In the genomic region with DNA sequence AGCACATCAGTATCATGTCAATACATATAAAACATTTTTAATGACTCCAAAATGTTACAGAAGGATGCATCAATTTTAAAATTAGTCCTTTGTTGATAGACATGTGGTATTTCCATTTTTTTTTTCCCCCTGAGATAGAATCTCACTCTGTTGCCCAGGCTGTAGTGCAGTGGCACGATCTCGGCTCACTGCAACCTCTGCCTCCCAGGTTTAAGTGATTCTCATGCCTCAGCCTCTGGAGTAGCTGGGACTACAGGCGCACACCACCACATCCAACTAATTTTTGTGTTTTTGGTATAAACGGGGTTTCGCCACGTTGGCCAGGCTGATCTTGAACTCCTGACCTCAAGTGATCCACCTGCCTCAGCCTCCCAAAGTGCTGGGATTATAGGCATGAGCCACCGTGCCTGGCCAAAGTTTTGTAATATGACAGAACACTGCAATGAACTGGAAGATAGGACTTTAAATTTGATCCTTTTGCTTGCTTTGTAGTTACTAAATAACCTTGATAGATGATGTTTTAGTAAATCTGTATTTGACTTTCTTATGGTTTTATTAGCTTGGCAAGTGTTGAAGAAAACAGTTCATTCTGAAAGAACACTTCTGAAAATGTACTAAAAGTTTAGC, we compare ENCODE assay signal across 13 cellular contexts. TPM values are rescaled to one million over a fixed set of nuclear protein-coding genes. Genes with fewer than 3 reads are reported as not detected.
DNase-seq lines count a peak whose midpoint lies in the region; ATAC-seq, FAIRE-seq and TF ChIP-seq lines count a peak whose summit lies in the region.
"Not testable (repeated sequence)": the region's sequence is repeated elsewhere in the genome, so short reads cannot be mapped to it uniquely, and the experiment has no call there.
"Had no signal": no experiment of that assay in that cellular context is flagged by ENCODE, and none has a peak within 500 bp of the region (broad histone marks: within the 10 kb centered on the region; RNA-seq: fewer than 3 reads in every experiment).

No MANE protein-coding gene starts in this region.

- H3K36me3 ChIP-seq in Panc1 (ENCODE audit: control insufficient read depth, insufficient read depth, low read length); colonic mucosa; pancreas: not testable (repeated sequence)
- H3K36me3 ChIP-seq in mesodermal cell (ENCODE audit: control insufficient read depth, insufficient read depth, low read length): peaks cover 50% of the 10 kb centered on the region

- H3K9me3 ChIP-seq in Panc1 (ENCODE audit: control insufficient read depth, insufficient read depth, low read depth, low read length); colonic mucosa; mesodermal cell (ENCODE audit: control insufficient read depth, low read length); pancreas: not testable (repeated sequence)

- peaks cover 38% of the 10 kb centered on the region for H3K4me1 Mint-ChIP-seq in Calu3 (ENCODE audit: low read depth, unreplicated experiment)
- H3K4me1 Mint-ChIP-seq in activated naive CD4-positive, alpha-beta T cell treated with anti-CD3 and anti-CD28 coated beads, Interleukin-2, amount 50 U/mL, for 24 hours: peaks cover 12% of the 10 kb centered on the region

- not testable (repeated sequence) for ATAC-seq in Panc1, pancreas
- ATAC-seq in left lobe of liver: peak; percentile 47

- not testable (repeated sequence) for H3K9me3 Mint-ChIP-seq in Calu3 (ENCODE audit: low read depth, unreplicated experiment); activated naive CD4-positive, alpha-beta T cell treated with anti-CD3 and anti-CD28 coated beads, Interleukin-2, amount 50 U/mL, for 24 hours

- H3K27ac ChIP-seq in Panc1 (ENCODE audit: low read length): peak overlapping the region; percentile 75
- peak overlapping the region; percentile 62 for H3K27ac ChIP-seq in colonic mucosa
- not testable (repeated sequence) for H3K27ac ChIP-seq in mesodermal cell (ENCODE audit: low read depth, low read length, severe bottlenecking)
- H3K27ac ChIP-seq in pancreas: peak overlapping the region in 3 of 4 donors; percentile 22 to 50 (median 22)

- not testable (repeated sequence) for H3K9ac ChIP-seq in colonic mucosa (ENCODE audit: low read depth in 2 of 2, low read length in 2 of 2)

- DNase-seq in Calu3; Panc1 (ENCODE audit: low read depth, low spot score); pancreas: not testable (repeated sequence)
- DNase-seq in colonic mucosa: peak; percentile 33
- peak; percentile 65 for DNase-seq in left lobe of liver (ENCODE audit: low spot score)

- not testable (repeated sequence) for FAIRE-seq in pancreas (lab: Jason Lieb, UNC)

- H3K27me3 Mint-ChIP-seq in Calu3 (ENCODE audit: unreplicated experiment); activated naive CD4-positive, alpha-beta T cell treated with anti-CD3 and anti-CD28 coated beads, Interleukin-2, amount 50 U/mL, for 24 hours: not testable (repeated sequence)

- H3K4me3 ChIP-seq in Panc1 (ENCODE audit: low read depth in 2 of 2, low read length in 2 of 2) (peak overlapping the region in 1 of 2 experiments; percentile 70; a peak in 1 of 4 replicates), mesodermal cell (ENCODE audit: extremely low read depth, insufficient read depth, low read length, poor library complexity, severe bottlenecking) (peak overlapping the region; percentile 96)
- H3K4me3 ChIP-seq in colonic mucosa, pancreas: not testable (repeated sequence)

- H3K4me3 Mint-ChIP-seq in Calu3 (ENCODE audit: low read depth, unreplicated experiment): peak overlapping the region; percentile 99
- not testable (repeated sequence) for H3K4me3 Mint-ChIP-seq in activated naive CD4-positive, alpha-beta T cell treated with anti-CD3 and anti-CD28 coated beads, Interleukin-2, amount 50 U/mL, for 24 hours

- intact Hi-C loops in Calu3 (cut with micrococcal nuclease; ENCODE audit: unreplicated experiment); Panc1 (cut with micrococcal nuclease; ENCODE audit: unreplicated experiment); colonic mucosa (cut with DNase I); pancreas (cut with DNase I): not testable (repeated sequence)

- not testable (repeated sequence) for TF ChIP-seq CTCF in Calu3 (IDR thresholded peaks at IDR 0.05; ENCODE audit: unreplicated experiment); Panc1 (IDR thresholded peaks at IDR 0.05); colonic mucosa (IDR thresholded peaks at IDR 0.05); pancreas (IDR thresholded peaks at IDR 0.05)

- H3K27ac Mint-ChIP-seq in Calu3 (ENCODE audit: unreplicated experiment): peak overlapping the region; percentile 80
- peak overlapping the region; percentile 63 for H3K27ac Mint-ChIP-seq in activated naive CD4-positive, alpha-beta T cell treated with anti-CD3 and anti-CD28 coated beads, Interleukin-2, amount 50 U/mL, for 24 hours

- H3K36me3 Mint-ChIP-seq in Calu3 (ENCODE audit: insufficient read depth, unreplicated experiment): peaks cover 72% of the 10 kb centered on the region
- H3K36me3 Mint-ChIP-seq in activated naive CD4-positive, alpha-beta T cell treated with anti-CD3 and anti-CD28 coated beads, Interleukin-2, amount 50 U/mL, for 24 hours: not testable (repeated sequence)

- peaks cover 36% of the 10 kb centered on the region for H3K4me1 ChIP-seq in Panc1 (ENCODE audit: control insufficient read depth, insufficient read depth, low read length)
- not testable (repeated sequence) for H3K4me1 ChIP-seq in colonic mucosa, pancreas
- H3K4me1 ChIP-seq in mesodermal cell (ENCODE audit: control insufficient read depth, insufficient read depth, low read length, poor library complexity, severe bottlenecking): peaks cover 15% of the 10 kb centered on the region

- in situ Hi-C loops in Panc1 (cut with HindIII; ENCODE audit: low pct_unique_long_range_greater_than_20kb, low sequenced_read_pairs): not testable (repeated sequence)

- POLR2A ChIA-PET in Panc1 (lab: Charles Lee): not testable (repeated sequence)

- H3K27me3 ChIP-seq in Panc1 (ENCODE audit: control insufficient read depth, insufficient read depth, low read length); colonic mucosa; pancreas: not testable (repeated sequence)

- BruUV-seq in Calu3 (replicated peaks; lab: Mats Ljungman, UMichigan); Panc1 (replicated peaks; lab: Mats Ljungman, UMichigan): not testable (repeated sequence)

- CTCF ChIA-PET in Calu3 (lab: Charles Lee) (interaction anchor here (0.8 to 1.3 kb wide), 4 partner anchors 8 to 32 kb away, joined by 3 to 6 read pairs (median 5); no protein-coding TSS in a partner anchor), Panc1 (lab: Charles Lee) (interaction anchor here (0.6 to 0.7 kb wide), 4 partner anchors 15 to 201 kb away, joined by 3 to 7 read pairs (median 4); no protein-coding TSS in a partner anchor)

- 86 to 94% methylated on average over 3 to 6 of the region's 7 CpGs for WGBS in mesodermal cell (ENCODE audit: insufficient coverage in 2 of 2), 2 experiments
- 56 to 58% methylated on average over 7 of the region's 7 CpGs for WGBS in pancreas, 2 donors

RNA-seq across cellular contexts. Expression of a gene that starts 3.4 kb away (rescaled TPM):
- total RNA-seq in Calu3 (2022): 122 and 147 TPM in 2 replicates
- 65.9 TPM for total RNA-seq in Panc1 (2021; ENCODE audit: unreplicated experiment)
- 26.8 TPM for polyA plus RNA-seq in Panc1 (2012; ENCODE audit: insufficient read length)
- total RNA-seq in colonic mucosa: 100 to 1,000 TPM in 1 of 2 donors, 10 to 100 TPM in 1; 87.0 to 139 TPM
- total RNA-seq in left lobe of liver: 7.0 TPM
- 193 TPM for polyA plus RNA-seq in mesodermal cell (2013, experiment 1 of 2)
- 155 TPM for polyA plus RNA-seq in mesodermal cell (2013, experiment 2 of 2)
- total RNA-seq in pancreas: 10 to 100 TPM in 5 of 6 donors, 1 to 10 TPM in 1; 9.2 to 18.8 (median 14.9) TPM
- 10 to 100 TPM in 1 of 2 donors, 1 to 10 TPM in 1; 6.7 to 19.3 TPM for polyA plus RNA-seq in pancreas

RNA-seq across cellular contexts. Expression of a gene that starts 27.6 kb away (rescaled TPM):
- total RNA-seq in Calu3 (2022) (not detected in 2 replicates), Panc1 (2021; ENCODE audit: unreplicated experiment) (not detected), colonic mucosa (not detected), left lobe of liver (not detected), pancreas (under 1 TPM in 3 of 6 donors, not detected in 3; 0.16 to 0.41 (median 0.18) TPM)
- not detected for polyA plus RNA-seq in Panc1 (2012; ENCODE audit: insufficient read length)
- 0.48 TPM for polyA plus RNA-seq in mesodermal cell (2013, experiment 1 of 2)
- not detected for polyA plus RNA-seq in mesodermal cell (2013, experiment 2 of 2)
- polyA plus RNA-seq in pancreas: 1 to 10 TPM in 1 of 2 donors, under 1 TPM in 1; 0.68 to 1.2 TPM
- total RNA-seq: A673; CD8-positive, alpha-beta T cell; H9; HFFc6; HT1080 had no signal
- polyA plus RNA-seq: BJ had no signal
